Comparison of ENCODE assay signal across 8 cellular contexts in genomic region chr2:201183835-201184234, GRCh38. TPM values are rescaled to one million over a fixed set of nuclear protein-coding genes. Genes with fewer than 3 reads are reported as not detected.
DNase-seq lines count a peak whose midpoint lies in the region; FAIRE-seq and TF ChIP-seq lines count a peak whose summit lies in the region.
"Not testable (repeated sequence)": the region's sequence is repeated elsewhere in the genome, so short reads cannot be mapped to it uniquely, and the experiment has no call there.

No MANE protein-coding gene starts in this region.

- H2AFZ ChIP-seq in MM.1S (ENCODE audit: low read length); endothelial cell of umbilical vein (ENCODE audit: low read depth, low read length); osteoblast (ENCODE audit: low read length): not testable (repeated sequence)

- dilution Hi-C loops in endothelial cell of umbilical vein (cut with MboI; ENCODE audit: extremely low pct_ligation_motif_present, low sequenced_read_pairs): loop anchor here (25.0 kb wide), 1 partner anchor 272 kb away; no protein-coding TSS in a partner anchor

- CTCF ChIA-PET in Calu3 (lab: Charles Lee): interaction anchor here (1.7 to 2.9 kb wide), 2 partner anchors 49 to 239 kb away, joined by 4 to 61 read pairs; no protein-coding TSS in a partner anchor
- CTCF ChIA-PET in endothelial cell of umbilical vein (lab: Charles Lee): interaction anchor here (1.2 to 5.7 kb wide), 9 partner anchors 8 to 438 kb away, joined by 3 to 331 read pairs (median 26); no protein-coding TSS in a partner anchor

- 70 to 72% methylated on average over 5 of the region's 5 CpGs for WGBS in thyroid gland, 2 donors

- not testable (repeated sequence) for H3K27me3 Mint-ChIP-seq in Calu3 (ENCODE audit: unreplicated experiment); activated naive CD8-positive, alpha-beta T cell treated with anti-CD3 and anti-CD28 coated beads for 36 hours

- H3K4me2 ChIP-seq in MM.1S (ENCODE audit: low read depth, low read length) (peak overlapping the region; percentile 84), endothelial cell of umbilical vein (ENCODE audit: insufficient read depth, low read length) (peak overlapping the region; percentile 97), osteoblast (ENCODE audit: insufficient read depth, low read length) (peak overlapping the region; percentile 81)

- not testable (repeated sequence) for TF ChIP-seq POLR2A in endothelial cell of umbilical vein (IDR thresholded peaks at IDR 0.05; ENCODE audit: low read depth, low read length); thyroid gland (IDR thresholded peaks at IDR 0.05)

- H3K4me3 ChIP-seq in MM.1S (ENCODE audit: low read length) (peak overlapping the region; percentile 92), WI38 (ENCODE audit: low read depth, low read length) (peak overlapping the region; percentile 59; the same call in 1 of the 2 replicates), endothelial cell of umbilical vein (replicated peaks in 1 of 3; ENCODE audit: insufficient read depth in 1 of 3, low read depth in 1 of 3, low read length in 3 of 3) (peak overlapping the region; percentile 59 to 96 (median 85)), kidney (ENCODE audit: low read length in 2 of 2) (peak overlapping the region; percentile 75 to 82), thyroid gland (replicated peaks in 1 of 3) (peak overlapping the region in 2 of 3 donors; percentile 35 to 51)
- H3K4me3 ChIP-seq in osteoblast (ENCODE audit: insufficient read depth, low read length): not testable (repeated sequence)

- not testable (repeated sequence) for DNase-seq in Calu3; MM.1S; activated naive CD8-positive, alpha-beta T cell treated with anti-CD3 and anti-CD28 coated beads for 36 hours; kidney; osteoblast (ENCODE audit: insufficient read length, low spot score, missing footprints); thyroid gland
- DNase-seq in endothelial cell of umbilical vein (ENCODE audit: low read depth, low spot score): peak; percentile 42

- TF ChIP-seq CTCF in Calu3 (IDR thresholded peaks at IDR 0.05; ENCODE audit: unreplicated experiment); MM.1S (IDR thresholded peaks at IDR 0.05; ENCODE audit: low read length); WI38 (IDR thresholded peaks at IDR 0.05; ENCODE audit: low read depth, low read length); endothelial cell of umbilical vein (IDR thresholded peaks at IDR 0.05; ENCODE audit: extremely low read depth in 1 of 2, insufficient read depth in 1 of 2, low read depth in 1 of 2, low read length in 2 of 2); kidney (IDR thresholded peaks at IDR 0.05; ENCODE audit: borderline replicate concordance, extremely low read depth, insufficient read depth); osteoblast (IDR thresholded peaks at IDR 0.05; ENCODE audit: extremely low read depth, low read depth, low read length); thyroid gland (IDR thresholded peaks at IDR 0.05): not testable (repeated sequence)

- peaks cover 30% of the 10 kb centered on the region for H3K4me1 ChIP-seq in MM.1S (ENCODE audit: low read length)
- peaks cover 18% of the 10 kb centered on the region for H3K4me1 ChIP-seq in endothelial cell of umbilical vein (ENCODE audit: control insufficient read depth, extremely low read depth, insufficient read depth, low read length)
- H3K4me1 ChIP-seq in kidney (ENCODE audit: control insufficient read depth in 1 of 2, insufficient read depth in 1 of 2, low read depth in 1 of 2, low read length in 2 of 2); osteoblast (ENCODE audit: insufficient read depth, low read length): not testable (repeated sequence)
- H3K4me1 ChIP-seq in thyroid gland: peaks cover 12 to 16% of the 10 kb centered on the region in 2 donors

- H3K27ac Mint-ChIP-seq in Calu3 (ENCODE audit: unreplicated experiment): peak overlapping the region; percentile 94
- H3K27ac Mint-ChIP-seq in activated naive CD8-positive, alpha-beta T cell treated with anti-CD3 and anti-CD28 coated beads for 36 hours: peak overlapping the region; percentile 95

- H3K79me2 ChIP-seq in MM.1S (ENCODE audit: low read length) (peaks cover 60% of the 10 kb centered on the region), endothelial cell of umbilical vein (ENCODE audit: control insufficient read depth, insufficient read depth, low read length) (peaks cover 20% of the 10 kb centered on the region)
- not testable (repeated sequence) for H3K79me2 ChIP-seq in osteoblast (ENCODE audit: insufficient read depth, low read length)

- H3K9ac ChIP-seq in MM.1S (ENCODE audit: low read length) (peak overlapping the region; percentile 83), endothelial cell of umbilical vein (replicated peaks; ENCODE audit: extremely low read depth, insufficient read depth, low read length) (peak overlapping the region; percentile 88), kidney (ENCODE audit: low read length in 2 of 2) (peak overlapping the region in 1 of 2 donors; percentile 16)

- H3K27me3 ChIP-seq in MM.1S (replicated peaks; ENCODE audit: insufficient read depth, low read length); endothelial cell of umbilical vein (ENCODE audit: control insufficient read depth in 2 of 2, insufficient read depth in 2 of 2, low read length in 2 of 2); osteoblast (ENCODE audit: insufficient read depth, low read length); thyroid gland: not testable (repeated sequence)

- peaks cover 10% of the 10 kb centered on the region for H3K4me1 Mint-ChIP-seq in Calu3 (ENCODE audit: low read depth, unreplicated experiment)
- H3K4me1 Mint-ChIP-seq in activated naive CD8-positive, alpha-beta T cell treated with anti-CD3 and anti-CD28 coated beads for 36 hours: peaks cover 41% of the 10 kb centered on the region

- not testable (repeated sequence) for H3K9me3 Mint-ChIP-seq in Calu3 (ENCODE audit: low read depth, unreplicated experiment); activated naive CD8-positive, alpha-beta T cell treated with anti-CD3 and anti-CD28 coated beads for 36 hours

- not testable (repeated sequence) for H4K20me1 ChIP-seq in MM.1S (ENCODE audit: insufficient read depth, low read length); endothelial cell of umbilical vein (replicated peaks; ENCODE audit: control insufficient read depth, extremely low read depth, insufficient read depth, low read length); osteoblast (ENCODE audit: insufficient read depth, low read length)

- intact Hi-C loops in Calu3 (cut with micrococcal nuclease; ENCODE audit: unreplicated experiment) (loop anchor here (1.0 to 5.0 kb wide), 3 partner anchors 48 to 297 kb away; partner anchors contain the start of genes NIF3L1 and PPIL3), endothelial cell of umbilical vein (cut with micrococcal nuclease) (loop anchor here (1.0 to 2.0 kb wide), 6 partner anchors 7 to 437 kb away; no protein-coding TSS in a partner anchor), thyroid gland (cut with DNase I) (loop anchor here (2.0 kb wide), 1 partner anchor 47 kb away; no protein-coding TSS in a partner anchor)
- intact Hi-C loops in kidney (cut with DNase I): not testable (repeated sequence)

- not testable (repeated sequence) for H3K9me3 ChIP-seq in MM.1S (replicated peaks; ENCODE audit: insufficient read depth, low read length); endothelial cell of umbilical vein (replicated peaks; ENCODE audit: control insufficient read depth, insufficient read depth, low read length); kidney (ENCODE audit: control insufficient read depth in 1 of 2, low read length in 2 of 2); osteoblast (ENCODE audit: low read depth, low read length); thyroid gland

- H3K9me2 ChIP-seq in MM.1S (replicated peaks; ENCODE audit: insufficient read depth, low read length): not testable (repeated sequence)

- H3K27ac ChIP-seq in MM.1S (ENCODE audit: low read length): peak overlapping the region; percentile 77; the same call in 1 of the 2 replicates
- not testable (repeated sequence) for H3K27ac ChIP-seq in endothelial cell of umbilical vein (ENCODE audit: insufficient read depth, low read depth, low read length); kidney (ENCODE audit: low read depth in 2 of 2, low read length in 2 of 2); osteoblast (ENCODE audit: low read depth, low read length)
- peak overlapping the region in 1 of 3 donors; percentile 54 for H3K27ac ChIP-seq in thyroid gland

- H3F3A ChIP-seq in MM.1S (ENCODE audit: insufficient read depth, low read length): peaks cover 48% of the 10 kb centered on the region

- POLR2A ChIA-PET in endothelial cell of umbilical vein (lab: Charles Lee): interaction anchor here (1.6 kb wide), 1 partner anchor 48 kb away, joined by 13 read pairs; no protein-coding TSS in a partner anchor

- H3K4me3 Mint-ChIP-seq in Calu3 (ENCODE audit: low read depth, unreplicated experiment): peak overlapping the region; percentile 91
- H3K4me3 Mint-ChIP-seq in activated naive CD8-positive, alpha-beta T cell treated with anti-CD3 and anti-CD28 coated beads for 36 hours: peak overlapping the region; percentile 93

- not testable (repeated sequence) for H3K9me1 ChIP-seq in endothelial cell of umbilical vein (replicated peaks; ENCODE audit: control insufficient read depth, extremely low read depth, insufficient read depth, low read length)

- peak; percentile 24 for FAIRE-seq in endothelial cell of umbilical vein (lab: Jason Lieb, UNC)
- not testable (repeated sequence) for FAIRE-seq in kidney (lab: Jason Lieb, UNC)

- not testable (repeated sequence) for H3K36me3 ChIP-seq in MM.1S (replicated peaks; ENCODE audit: insufficient read depth, low read length); endothelial cell of umbilical vein (ENCODE audit: control insufficient read depth in 2 of 2, extremely low read depth in 1 of 2, insufficient read depth in 2 of 2, low read length in 2 of 2); kidney (ENCODE audit: control insufficient read depth in 1 of 2, insufficient read depth in 2 of 2, low read length in 2 of 2); osteoblast (ENCODE audit: insufficient read depth, low read length); thyroid gland

- BruUV-seq in Calu3 (replicated peaks; lab: Mats Ljungman, UMichigan); endothelial cell of umbilical vein (replicated peaks; lab: Mats Ljungman, UMichigan): not testable (repeated sequence)

- peaks cover 49% of the 10 kb centered on the region for H3K36me3 Mint-ChIP-seq in Calu3 (ENCODE audit: insufficient read depth, unreplicated experiment)
- peaks cover 35% of the 10 kb centered on the region for H3K36me3 Mint-ChIP-seq in activated naive CD8-positive, alpha-beta T cell treated with anti-CD3 and anti-CD28 coated beads for 36 hours

RNA-seq across cellular contexts. Expression of gene CASP10, which starts 0.9 kb away (rescaled TPM):
- total RNA-seq in Calu3 (2022): 21.4 and 22.5 TPM in 2 replicates
- 10 to 100 TPM; 25.5 to 26.5 TPM for total RNA-seq in activated naive CD8-positive, alpha-beta T cell treated with anti-CD3 and anti-CD28 coated beads for 36 hours
- total RNA-seq in endothelial cell of umbilical vein: 31.1 and 37.6 TPM in 2 replicates
- polyA plus RNA-seq in endothelial cell of umbilical vein: 15.7 and 16.4 TPM in 2 replicates
- 12.2 and 15.1 TPM in 2 replicates for polyA plus RNA-seq in endothelial cell of umbilical vein (2011; cell fraction: cytosol; rRNA removed)
- polyA plus RNA-seq in endothelial cell of umbilical vein (2011; cell fraction: nucleus; rRNA removed): 37.5 and 37.8 TPM in 2 replicates
- polyA plus RNA-seq in endothelial cell of umbilical vein (2012): 13.6 and 15.2 TPM in 2 replicates
- 41.1 and 46.4 TPM in 2 replicates for polyA minus RNA-seq in endothelial cell of umbilical vein
- 2.8 TPM for polyA minus RNA-seq in endothelial cell of umbilical vein (2011; cell fraction: cytosol; rRNA and poly(A)+ RNA removed)
- 26.4 and 37.2 TPM in 2 replicates for polyA minus RNA-seq in endothelial cell of umbilical vein (2011; cell fraction: nucleus; rRNA and poly(A)+ RNA removed)
- 24.6 TPM for total RNA-seq in kidney
- polyA plus RNA-seq in kidney (ENCODE audit: insufficient read depth, low read depth, low replicate concordance): 4.5 TPM
- 3.3 and 4.4 TPM in 2 replicates for total RNA-seq in osteoblast
- 10 to 100 TPM; 12.4 to 23.0 (median 20.0) TPM for total RNA-seq in thyroid gland
